In genomic region chr5:171855265-171855664, GRCh38 we compare ENCODE assay signal across 14 cellular contexts.
"Had no signal": no experiment of that assay in that cellular context is flagged by ENCODE, and none has a peak within 500 bp of the region (broad histone marks: within the 10 kb centered on the region; RNA-seq: fewer than 3 reads in every experiment).

No MANE protein-coding gene starts in this region.

- H3K4me1 ChIP-seq: colonic mucosa, parathyroid adenoma, prostate gland, tibial artery had no signal

- DNase-seq: effector CD4-positive, alpha-beta T cell; foreskin melanocyte; left ventricle myocardium superior; midbrain; retina; stimulated activated naive CD8-positive, alpha-beta T cell treated with anti-CD3 and anti-CD28 coated beads, Interleukin-15, Interleukin-2, amounts not matched to agents 100 U/mL and 50 U/mL, for 24 hours; tibial artery had no signal

- H3K27me3 ChIP-seq: colonic mucosa, hepatocyte, neural progenitor cell, tibial artery had no signal

- H2AFZ ChIP-seq: hepatocyte, neural progenitor cell, parathyroid adenoma had no signal

- H3K4me3 ChIP-seq: colonic mucosa, hepatocyte, lung, neural progenitor cell, prostate gland, tibial artery had no signal

- H3K27ac ChIP-seq: colonic mucosa, hepatocyte, neural progenitor cell, parathyroid adenoma, prostate gland, tibial artery had no signal

- H3K36me3 ChIP-seq: colonic mucosa, neural progenitor cell, prostate gland had no signal

- H3K4me2 ChIP-seq: hepatocyte, neural progenitor cell had no signal

- H3K9me3 Mint-ChIP-seq: neural progenitor cell had no signal

- H3K9me3 ChIP-seq: colonic mucosa, prostate gland, tibial artery had no signal

- H3K9ac ChIP-seq: neural progenitor cell, parathyroid adenoma had no signal

- H3K79me2 ChIP-seq: hepatocyte, parathyroid adenoma had no signal

- ATAC-seq: left ventricle myocardium superior; sciatic nerve; stimulated activated naive CD8-positive, alpha-beta T cell treated with anti-CD3 and anti-CD28 coated beads, Interleukin-15, Interleukin-2, amounts not matched to agents 100 U/mL and 50 U/mL, for 24 hours had no signal

- H3K4me3 Mint-ChIP-seq: neural progenitor cell had no signal
